In genomic region chr3:107660316-107660976, GRCh38 we compare ENCODE assay signal across 8 cellular contexts.
DNase-seq lines count a peak whose midpoint lies in the region; ATAC-seq and TF ChIP-seq lines count a peak whose summit lies in the region.

No MANE protein-coding gene starts in this region.

- TF ChIP-seq CTCF in C4-2B (conservative IDR thresholded peaks at IDR 0.05), result peak; percentile 80
- peak; percentile 36 for TF ChIP-seq CTCF in HFF-Myc (IDR thresholded peaks at IDR 0.05; ENCODE audit: low read depth, low read length, missing control alignments)
- TF ChIP-seq CTCF in foreskin keratinocyte (conservative IDR thresholded peaks at IDR 0.05), result peak; percentile 65
- TF ChIP-seq CTCF in tibial artery (IDR thresholded peaks at IDR 0.05), result peak; percentile 50 to 51

- no peak overlapping the region for H3K4me3 ChIP-seq in HFF-Myc (replicated peaks; ENCODE audit: low read depth, low read length)
- H3K4me3 ChIP-seq in tibial artery, result no peak overlapping the region

- intact Hi-C loops in tibial artery (cut with DNase I; ENCODE audit: low total_unique reads), result no loop called here

- H3K27ac ChIP-seq in C4-2B, result no peak overlapping the region
- H3K27ac ChIP-seq in foreskin keratinocyte, result no peak overlapping the region
- H3K27ac ChIP-seq in tibial artery, result peak overlapping the region in 1 of 2 donors; percentile 74

- no peaks in the 10 kb centered on the region for H3K9me3 ChIP-seq in tibial artery

- DNase-seq in HFF-Myc (ENCODE audit: extremely low read depth, low read depth), result no peak
- DNase-seq in SK-MEL-5 (ENCODE audit: low read depth, low spot score), result peak; percentile 62
- no peak for DNase-seq in foreskin keratinocyte
- DNase-seq in tibial artery, result no peak
- no peak for DNase-seq in OCI-M2 (lab: John Stamatoyannopoulos, UW; ENCODE audit: unreplicated experiment)
- DNase-seq in stimulated activated CD4-positive, alpha-beta T cell treated with anti-CD3 and anti-CD28 coated beads, Interleukin-4, amount 100 ng/mL, for 1 hour, result no peak

- ATAC-seq in foreskin keratinocyte, result no peak
- ATAC-seq in HG02763 (IDR thresholded peaks at IDR 0.05; ENCODE audit: unreplicated experiment), result no peak

- H3K4me1 ChIP-seq in foreskin keratinocyte (peaks cover 5% of the 10 kb centered on the region), tibial artery (peaks cover 0 to 54% (median 14%) of the 10 kb centered on the region in 4 donors)

- H3K36me3 ChIP-seq in tibial artery, result no peaks in the 10 kb centered on the region

- in situ Hi-C loops in SK-MEL-5 (cut with HindIII; ENCODE audit: low pct_unique_long_range_greater_than_20kb, low sequenced_read_pairs), result no loop called here

- H3K27me3 ChIP-seq in foreskin keratinocyte (no peaks in the 10 kb centered on the region), tibial artery (no peaks in the 10 kb centered on the region)
